1 cellular context compared by ENCODE assay signal in genomic region chr3:138453940-138454339, GRCh38. TPM values are rescaled to one million over a fixed set of nuclear protein-coding genes. Genes with fewer than 3 reads are reported as not detected.
"Had no signal": no experiment of that assay in that cellular context is flagged by ENCODE, and none has a peak within 500 bp of the region (broad histone marks: within the 10 kb centered on the region; RNA-seq: fewer than 3 reads in every experiment).

No MANE protein-coding gene starts in this region.

RNA-seq across cellular contexts. Expression of gene ESYT3, which starts 19.5 kb away (rescaled TPM):
- total RNA-seq: ascending aorta had no signal
